ENCODE assay signal across 11 cellular contexts in the genomic region with DNA sequence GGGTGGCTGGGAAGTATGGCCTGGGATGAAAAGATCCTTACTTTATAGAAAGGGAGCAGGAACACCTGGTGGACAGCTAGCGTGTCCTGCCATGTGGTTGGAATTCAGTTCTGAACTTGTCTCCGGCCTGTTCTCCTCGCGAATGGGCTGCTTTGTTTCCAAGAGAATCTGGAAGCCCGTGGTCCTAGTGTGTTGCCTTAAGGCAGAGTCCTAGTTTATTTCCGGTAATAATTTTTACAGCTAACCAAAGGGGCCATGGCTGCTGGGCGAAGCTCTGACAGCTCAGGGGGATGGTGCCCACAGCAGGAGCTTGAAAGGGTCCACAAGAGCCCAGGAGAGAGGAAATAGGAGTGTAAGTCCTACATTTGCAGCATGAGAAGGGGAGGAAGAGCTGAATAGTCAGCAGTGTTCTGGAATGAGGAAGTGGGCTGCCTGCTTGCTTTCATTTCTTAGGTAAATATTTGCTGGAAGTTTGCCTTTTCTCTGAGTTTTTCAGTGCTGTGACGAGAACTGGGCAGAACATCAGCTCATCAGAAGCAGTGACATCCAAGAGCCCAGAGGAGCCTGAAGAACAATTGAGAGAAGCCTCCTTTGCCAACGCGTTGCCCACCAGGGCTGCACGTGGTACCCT. TPM values are rescaled to one million over a fixed set of nuclear protein-coding genes. Genes with fewer than 3 reads are reported as not detected.
DNase-seq lines count a peak whose midpoint lies in the region; ATAC-seq, FAIRE-seq and TF ChIP-seq lines count a peak whose summit lies in the region.
"Had no signal": no experiment of that assay in that cellular context is flagged by ENCODE, and none has a peak within 500 bp of the region (broad histone marks: within the 10 kb centered on the region; RNA-seq: fewer than 3 reads in every experiment).

No MANE protein-coding gene starts in this region.

- DNase-seq in DMS53 (lab: John Stamatoyannopoulos, UW) (peak; percentile 68), astrocyte (ENCODE audit: low read depth) (peak; percentile 34), mesothelial cell of epicardium (ENCODE audit: low spot score in 2 of 2, unreplicated experiment in 2 of 2) (no peak), uterus (no peak), left cardiac atrium (no peak)
- DNase-seq: activated B cell treated with CpG ODN at 0.5 μM for 24 hours, NCI-H524 had no signal

- H3K27ac Mint-ChIP-seq in astrocyte (ENCODE audit: unreplicated experiment) (peak overlapping the region; percentile 81), mesothelial cell of epicardium (peak overlapping the region; percentile 82)
- H3K27ac Mint-ChIP-seq: activated B cell treated with CpG ODN at 0.5 μM for 24 hours; activated naive CD8-positive, alpha-beta T cell had no signal

- H3K4me1 Mint-ChIP-seq in astrocyte (ENCODE audit: low read depth, unreplicated experiment) = peaks cover 30% of the 10 kb centered on the region
- H3K4me1 Mint-ChIP-seq in mesothelial cell of epicardium = peaks cover 15% of the 10 kb centered on the region

- peaks cover 4% of the 10 kb centered on the region for H3K27me3 Mint-ChIP-seq in astrocyte (ENCODE audit: low read depth, unreplicated experiment)
- peaks cover 3% of the 10 kb centered on the region for H3K27me3 Mint-ChIP-seq in mesothelial cell of epicardium (ENCODE audit: low read depth)

- no peaks in the 10 kb centered on the region for H3K36me3 Mint-ChIP-seq in astrocyte (ENCODE audit: low read depth, unreplicated experiment)
- H3K36me3 Mint-ChIP-seq in mesothelial cell of epicardium = no peaks in the 10 kb centered on the region
- H3K36me3 Mint-ChIP-seq: activated naive CD8-positive, alpha-beta T cell had no signal

- H3K4me1 ChIP-seq in astrocyte (ENCODE audit: insufficient read depth, low read length) (peaks cover 11% of the 10 kb centered on the region), uterus (no peaks in the 10 kb centered on the region)

- H3K4me3 ChIP-seq in astrocyte (ENCODE audit: insufficient read depth, low read depth, low read length) (no peak overlapping the region), uterus (no peak overlapping the region)

- TF ChIP-seq CTCF in astrocyte (IDR thresholded peaks at IDR 0.05; ENCODE audit: insufficient read depth, low read depth, low read length) (no peak), mesothelial cell of epicardium (IDR thresholded peaks at IDR 0.05; ENCODE audit: unreplicated experiment) (no peak), uterus (IDR thresholded peaks at IDR 0.05) (no peak)

- intact Hi-C loops in uterus (cut with DNase I; ENCODE audit: low total_unique reads) (no loop called here), left cardiac atrium (cut with DNase I) (no loop called here)

- no peaks in the 10 kb centered on the region for H3K79me2 ChIP-seq in astrocyte (ENCODE audit: insufficient read depth, low read length)

- peak overlapping the region; percentile 19 for H3K9ac ChIP-seq in astrocyte (ENCODE audit: low read length)

- H3K9me3 ChIP-seq in astrocyte (ENCODE audit: insufficient read depth, low read depth, low read length) (no peaks in the 10 kb centered on the region), uterus (no peaks in the 10 kb centered on the region)

- H3K27ac ChIP-seq in astrocyte (ENCODE audit: low read depth, low read length) (no peak overlapping the region), uterus (no peak overlapping the region)

- H3K4me2 ChIP-seq in astrocyte (ENCODE audit: low read length) = peak overlapping the region; percentile 61

- H2AFZ ChIP-seq in astrocyte (ENCODE audit: low read depth, low read length) = peak overlapping the region; percentile 46

- H3K27me3 ChIP-seq in astrocyte (ENCODE audit: insufficient read depth, low read length) (no peaks in the 10 kb centered on the region), uterus (no peaks in the 10 kb centered on the region)

- peak overlapping the region; percentile 70 for H3K4me3 Mint-ChIP-seq in astrocyte (ENCODE audit: unreplicated experiment)
- no peak overlapping the region for H3K4me3 Mint-ChIP-seq in mesothelial cell of epicardium
- H3K4me3 Mint-ChIP-seq: activated B cell treated with CpG ODN at 0.5 μM for 24 hours; activated naive CD8-positive, alpha-beta T cell had no signal

- no peaks in the 10 kb centered on the region for H3K9me3 Mint-ChIP-seq in astrocyte (ENCODE audit: unreplicated experiment)
- H3K9me3 Mint-ChIP-seq in mesothelial cell of epicardium = no peaks in the 10 kb centered on the region
- H3K9me3 Mint-ChIP-seq: activated B cell treated with CpG ODN at 0.5 μM for 24 hours had no signal

- peak; percentile 55 for ATAC-seq in HG02938 (IDR thresholded peaks at IDR 0.05; ENCODE audit: unreplicated experiment)
- no peak for ATAC-seq in GM21423 (IDR thresholded peaks at IDR 0.05; ENCODE audit: unreplicated experiment)
- ATAC-seq in left cardiac atrium = no peak
- no peak for ATAC-seq in GM18517 (IDR thresholded peaks at IDR 0.05; ENCODE audit: unreplicated experiment)

- no peak for TF ChIP-seq POLR2A in uterus (IDR thresholded peaks at IDR 0.05)

- H4K20me1 ChIP-seq in astrocyte (ENCODE audit: insufficient read depth, low read length) = no peaks in the 10 kb centered on the region

- FAIRE-seq in astrocyte (lab: Jason Lieb, UNC) = peak; percentile 43

- no peaks in the 10 kb centered on the region for H3K36me3 ChIP-seq in astrocyte (ENCODE audit: insufficient read depth, low read length)
- no peaks in the 10 kb centered on the region for H3K36me3 ChIP-seq in uterus

RNA-seq across cellular contexts. Expression of a gene that starts 13.1 kb away (rescaled TPM):
- total RNA-seq in astrocyte (5.6 and 11.0 TPM in 2 replicates), mesothelial cell of epicardium (0.27 to 0.34 TPM in 2 of 3 replicates, not detected in the other), uterus (1 to 10 TPM in 1 of 4 donors, under 1 TPM in 1, not detected in 2; 0.55 to 1.3 TPM), left cardiac atrium (1 to 10 TPM in 1 of 2 donors, under 1 TPM in 1; 0.31 to 3.5 TPM)
- total RNA-seq: activated B cell treated with CpG ODN at 0.5 μM for 24 hours had no signal

RNA-seq across cellular contexts. Expression of a gene that starts 44.8 kb away (rescaled TPM):
- total RNA-seq in astrocyte (124 and 137 TPM in 2 replicates), mesothelial cell of epicardium (17.5 to 20.3 TPM (median 19.7 TPM) in 3 replicates), uterus (10 to 100 TPM; 22.1 to 58.5 (median 28.0) TPM), left cardiac atrium (10 to 100 TPM; 19.4 to 21.0 TPM)

Comparison
In these comparisons a context has a peak if more than half of its experiments do, and no peak if none do; other contexts are left out.
1. DNase-seq: peak in DMS53 (single experiment) and astrocyte (single experiment); none in mesothelial cell of epicardium (0 of 2), uterus (0 of 2) and left cardiac atrium (single experiment).